In genomic region chr12:2013111-2013510, GRCh38 we compare ENCODE assay signal across 28 cellular contexts. TPM values are rescaled to one million over a fixed set of nuclear protein-coding genes. Genes with fewer than 3 reads are reported as not detected.
A peak's percentile ranks its signal among the peaks of the same experiment; 100 is the strongest.
DNase-seq lines count a peak whose midpoint lies in the region; ATAC-seq and TF ChIP-seq lines count a peak whose summit lies in the region.
"Had no signal": no experiment of that assay in that cellular context is flagged by ENCODE, and none has a peak within 500 bp of the region (broad histone marks: within the 10 kb centered on the region; RNA-seq: fewer than 3 reads in every experiment).

No MANE protein-coding gene starts in this region.

- 84 to 90% methylated on average over 3 of the region's 3 CpGs for WGBS in sigmoid colon, 2 donors

- H3K36me3 Mint-ChIP-seq in GM23338 (ENCODE audit: low read depth), result no peaks in the 10 kb centered on the region
- H3K36me3 Mint-ChIP-seq: activated naive CD4-positive, alpha-beta T cell treated with anti-CD3 and anti-CD28 coated beads, Interleukin-2, amount 10 ng/mL, durations not matched to agents 7 days and 5 days; immature natural killer cell; natural killer cell had no signal

- no peaks in the 10 kb centered on the region for H3K36me3 ChIP-seq in GM23338 (ENCODE audit: insufficient read depth)
- H3K36me3 ChIP-seq in lower lobe of right lung, result no peaks in the 10 kb centered on the region
- H3K36me3 ChIP-seq in sigmoid colon, result no peaks in the 10 kb centered on the region
- H3K36me3 ChIP-seq in SJCRH30, result no peaks in the 10 kb centered on the region
- H3K36me3 ChIP-seq: brain microvascular endothelial cell, thyroid gland, WERI-Rb-1 had no signal

- H3K4me1 Mint-ChIP-seq in GM23338, result peaks cover 55% of the 10 kb centered on the region
- H3K4me1 Mint-ChIP-seq: immature natural killer cell, natural killer cell had no signal

- H3K9me2 ChIP-seq in GM23338 (ENCODE audit: insufficient read depth), result no peaks in the 10 kb centered on the region

- ATAC-seq in GM23338 (no peak), lower lobe of right lung (no peak), GM18511 (IDR thresholded peaks at IDR 0.05; ENCODE audit: unreplicated experiment) (no peak), HG02623 (IDR thresholded peaks at IDR 0.05; ENCODE audit: unreplicated experiment) (no peak)
- ATAC-seq: activated T-helper 17 cell treated with anti-CD3 and anti-CD28 coated beads, Interleukin-2, amount 50 U/mL, for 72 hours; natural killer cell had no signal

- H3K4me1 ChIP-seq in GM23338 (ENCODE audit: insufficient read depth), result peaks cover 44% of the 10 kb centered on the region
- peaks cover 24% of the 10 kb centered on the region for H3K4me1 ChIP-seq in lower lobe of right lung
- peaks cover 0 to 66% (median 51%) of the 10 kb centered on the region in 4 donors for H3K4me1 ChIP-seq in sigmoid colon
- no peaks in the 10 kb centered on the region for H3K4me1 ChIP-seq in SJCRH30

- H3F3A ChIP-seq in GM23338 (replicated peaks; ENCODE audit: low read depth), result no peaks in the 10 kb centered on the region

- TF ChIP-seq CTCF in GM23338 (conservative IDR thresholded peaks at IDR 0.05; ENCODE audit: low read depth in 2 of 2) (no peak), lower lobe of right lung (IDR thresholded peaks at IDR 0.05) (no peak), sigmoid colon (IDR thresholded peaks at IDR 0.05) (no peak)

- no peak overlapping the region for H3K4me2 ChIP-seq in GM23338
- H3K4me2 ChIP-seq: PC-9 had no signal

- H3K9me3 ChIP-seq in lower lobe of right lung (no peaks in the 10 kb centered on the region), sigmoid colon (no peaks in the 10 kb centered on the region), SJCRH30 (replicated peaks) (no peaks in the 10 kb centered on the region)
- H3K9me3 ChIP-seq: thyroid gland had no signal

- H3K4me3 Mint-ChIP-seq in GM23338, result no peak overlapping the region
- H3K4me3 Mint-ChIP-seq: activated naive CD4-positive, alpha-beta T cell treated with anti-CD3 and anti-CD28 coated beads, Interleukin-2, amount 10 ng/mL, durations not matched to agents 7 days and 5 days; activated T-helper 17 cell treated with anti-CD3 and anti-CD28 coated beads, Interleukin-2, amount 50 U/mL, for 72 hours; H9; immature natural killer cell; natural killer cell; T-helper 2 cell treated with Interferon-gamma antibody and Interleukin-4, amounts not matched to agents 5 μg/mL and 100 μg/mL, for 36 hours had no signal

- no peak overlapping the region for H3K27ac ChIP-seq in GM23338 (ENCODE audit: low read depth)
- H3K27ac ChIP-seq in lower lobe of right lung, result peak overlapping the region; percentile 62
- H3K27ac ChIP-seq in sigmoid colon, result peak overlapping the region; percentile 41 to 80 (median 74)
- no peak overlapping the region for H3K27ac ChIP-seq in SJCRH30
- H3K27ac ChIP-seq: brain microvascular endothelial cell, PC-9, thyroid gland, WERI-Rb-1 had no signal

- H3K4me3 ChIP-seq in GM23338 (no peak overlapping the region), lower lobe of right lung (no peak overlapping the region), sigmoid colon (no peak overlapping the region), SJCRH30 (no peak overlapping the region)
- H3K4me3 ChIP-seq: PC-9, thyroid gland had no signal

- H3K27me3 ChIP-seq in GM23338 (ENCODE audit: insufficient read depth) (no peaks in the 10 kb centered on the region), lower lobe of right lung (ENCODE audit: low read depth) (no peaks in the 10 kb centered on the region), sigmoid colon (no peaks in the 10 kb centered on the region), SJCRH30 (peaks cover 5% of the 10 kb centered on the region; the same call in 1 of the 2 replicates)
- H3K27me3 ChIP-seq: brain microvascular endothelial cell, thyroid gland had no signal

- no peak overlapping the region for H3K27ac Mint-ChIP-seq in GM23338
- H3K27ac Mint-ChIP-seq: activated naive CD4-positive, alpha-beta T cell treated with anti-CD3 and anti-CD28 coated beads, Interleukin-2, amount 10 ng/mL, durations not matched to agents 7 days and 5 days; activated T-helper 17 cell treated with anti-CD3 and anti-CD28 coated beads, Interleukin-2, amount 50 U/mL, for 72 hours; H9; immature natural killer cell; natural killer cell; T-helper 2 cell treated with Interferon-gamma antibody and Interleukin-4, amounts not matched to agents 5 μg/mL and 100 μg/mL, for 36 hours had no signal

- no peaks in the 10 kb centered on the region for H4K20me1 ChIP-seq in GM23338 (replicated peaks; ENCODE audit: insufficient read depth)

- no peaks in the 10 kb centered on the region for H3K9me3 Mint-ChIP-seq in GM23338
- H3K9me3 Mint-ChIP-seq: activated naive CD4-positive, alpha-beta T cell treated with anti-CD3 and anti-CD28 coated beads, Interleukin-2, amount 10 ng/mL, durations not matched to agents 7 days and 5 days; activated T-helper 17 cell treated with anti-CD3 and anti-CD28 coated beads, Interleukin-2, amount 50 U/mL, for 72 hours; H9; immature natural killer cell; natural killer cell; T-helper 2 cell treated with Interferon-gamma antibody and Interleukin-4, amounts not matched to agents 5 μg/mL and 100 μg/mL, for 36 hours had no signal

- no peak for DNase-seq in GM23338 (ENCODE audit: low spot score)
- DNase-seq in amniotic epithelial cell (ENCODE audit: low read depth), result peak; percentile 61
- no peak for DNase-seq in lower lobe of right lung
- DNase-seq in sigmoid colon, result no peak
- DNase-seq in NOMO-1 (lab: John Stamatoyannopoulos, UW; ENCODE audit: unreplicated experiment in 2 of 2), result no peak
- DNase-seq in SJCRH30, result no peak
- DNase-seq: activated CD4-positive, alpha-beta T cell treated with anti-CD3 and anti-CD28 coated beads for 4 hours; activated naive CD4-positive, alpha-beta T cell treated with anti-CD3 and anti-CD28 coated beads, Interleukin-2, amount 10 ng/mL, durations not matched to agents 7 days and 5 days; amniotic stem cell; brain microvascular endothelial cell; H9; immature natural killer cell; natural killer cell; NCI-H1436; NCI-H226; NCI-H526 treated with DMSO at 0.1 percent for 48 hours; NK-92 treated with Interleukin-12 subunit alpha and Interleukin-12 subunit beta, amount 100 ng/mL, for 24 hours; PC-9; small intestine; stimulated activated CD4-positive, alpha-beta T cell treated with anti-CD3 and anti-CD28 coated beads, Interleukin-1b, Interleukin-23, amount 100 ng/mL, for 48 hours; stimulated activated naive CD4-positive, alpha-beta T cell treated with Interleukin-2 at 50 U/mL for 16 hours; thyroid gland; WERI-Rb-1 had no signal

- no peak for TF ChIP-seq POLR2A in sigmoid colon (IDR thresholded peaks at IDR 0.05)

- intact Hi-C loops in lower lobe of right lung (cut with DNase I) (no loop called here), sigmoid colon (cut with DNase I) (no loop called here)

- TF ChIP-seq EP300 in sigmoid colon (IDR thresholded peaks at IDR 0.05), result no peak

- no peaks in the 10 kb centered on the region for H3K79me2 ChIP-seq in GM23338 (replicated peaks; ENCODE audit: insufficient read depth)

- peak overlapping the region; percentile 30; the same call in 1 of the 2 replicates for H2AFZ ChIP-seq in GM23338
- H2AFZ ChIP-seq: PC-9 had no signal

- peaks cover 4% of the 10 kb centered on the region for H3K27me3 Mint-ChIP-seq in GM23338 (ENCODE audit: insufficient read depth, low read depth, poor library complexity)

TF ChIP-seq in GM23338, 12 proteins besides CTCF, POLR2A, EP300 and RAD21 (continues in another document):
- TF ChIP-seq ZNF331 (CRISPR knock-in tag; IDR thresholded peaks at IDR 0.05; ENCODE audit: low read depth), result no peak
- no peak for TF ChIP-seq POLR2AphosphoS5 (IDR thresholded peaks at IDR 0.05; ENCODE audit: low read depth)
- no peak for TF ChIP-seq EZH2phosphoT487 (IDR thresholded peaks at IDR 0.05; ENCODE audit: unreplicated experiment)
- TF ChIP-seq ZNF114 (CRISPR knock-in tag; IDR thresholded peaks at IDR 0.05), result no peak
- no peak for TF ChIP-seq JUNB (IDR thresholded peaks at IDR 0.05; ENCODE audit: unreplicated experiment)

RNA-seq across cellular contexts. Expression of gene DCP1B, which starts 8.9 kb away (rescaled TPM):
- total RNA-seq in GM23338 (2014; rRNA removed; shearing (Covaris generic)), result 28.6 and 29.8 TPM in 2 replicates
- 18.9 and 24.4 TPM in 2 replicates for polyA plus RNA-seq in GM23338 (2016; fragmentation: Nextera tagmentation; extraction: Ambion mirVana)
- 12.4 TPM for total RNA-seq in lower lobe of right lung
- total RNA-seq in sigmoid colon, result 10 to 100 TPM; 24.8 to 47.7 (median 35.5) TPM
- 1 to 10 TPM; 5.5 to 8.5 (median 7.2) TPM for polyA plus RNA-seq in sigmoid colon
- total RNA-seq in SJCRH30 (2014; rRNA removed; shearing (Covaris generic)), result 10.6 and 11.8 TPM in 2 replicates

RNA-seq across cellular contexts. Expression of gene CACNA1C, which starts 39.7 kb away (rescaled TPM):
- total RNA-seq in GM23338 (2014; rRNA removed; shearing (Covaris generic)), result 0.82 and 2.1 TPM in 2 replicates
- polyA plus RNA-seq in GM23338 (2016; fragmentation: Nextera tagmentation; extraction: Ambion mirVana), result 0.26 and 0.78 TPM in 2 replicates
- 8.4 TPM for total RNA-seq in lower lobe of right lung
- 100 to 1,000 TPM in 2 of 4 donors, 10 to 100 TPM in 2; 62.0 to 213 (median 119) TPM for total RNA-seq in sigmoid colon
- 1 to 10 TPM in 1 of 3 donors, under 1 TPM in 2; 0.46 to 7.6 (median 0.60) TPM for polyA plus RNA-seq in sigmoid colon
- total RNA-seq in SJCRH30 (2014; rRNA removed; shearing (Covaris generic)), result not detected in 2 replicates
- total RNA-seq: endothelial cell of umbilical vein, PC-9 had no signal
- polyA plus RNA-seq: endothelial cell of umbilical vein had no signal

Comparison
In these comparisons a context has a peak if more than half of its experiments do, and no peak if none do; other contexts are left out.
1. H3K27ac ChIP-seq: peak in lower lobe of right lung (single experiment) and sigmoid colon (4 of 4); none in GM23338 (single experiment) and SJCRH30 (single experiment).